ENCODE assay signal across 19 cellular contexts in genomic region chr16:71351558-71351901, GRCh38. TPM values are rescaled to one million over a fixed set of nuclear protein-coding genes. Genes with fewer than 3 reads are reported as not detected.
"Had no signal": no experiment of that assay in that cellular context is flagged by ENCODE, and none has a peak within 500 bp of the region (broad histone marks: within the 10 kb centered on the region; RNA-seq: fewer than 3 reads in every experiment).

No MANE protein-coding gene starts in this region.

- H3K4me3 ChIP-seq: dorsolateral prefrontal cortex, psoas muscle, spleen, tibial artery had no signal

- H3K9me3 Mint-ChIP-seq: activated naive CD4-positive, alpha-beta T cell treated with anti-CD3 and anti-CD28 coated beads, Interleukin-2, amount 10 ng/mL, durations not matched to agents 7 days and 5 days; activated T-helper 17 cell treated with anti-CD3 and anti-CD28 coated beads, Interleukin-2, amount 50 U/mL, for 72 hours; central memory CD8-positive, alpha-beta T cell; immature natural killer cell; nephron; stimulated activated memory B cell treated with anti-CD40 and anti-IgM and Interleukin-4, amounts not matched to agents 10 μg/mL and 1 μg/mL and 100 μg/mL, for 72 hours had no signal

- H3K27ac ChIP-seq: dorsolateral prefrontal cortex, psoas muscle, spleen, tibial artery had no signal

- H3K4me3 Mint-ChIP-seq: activated naive CD4-positive, alpha-beta T cell treated with anti-CD3 and anti-CD28 coated beads, Interleukin-2, amount 10 ng/mL, durations not matched to agents 7 days and 5 days; activated T-helper 17 cell treated with anti-CD3 and anti-CD28 coated beads, Interleukin-2, amount 50 U/mL, for 72 hours; central memory CD8-positive, alpha-beta T cell; immature natural killer cell; nephron; stimulated activated memory B cell treated with anti-CD40 and anti-IgM and Interleukin-4, amounts not matched to agents 10 μg/mL and 1 μg/mL and 100 μg/mL, for 72 hours had no signal

- H3K4me1 ChIP-seq: psoas muscle, spleen, tibial artery had no signal

- H3K4me1 Mint-ChIP-seq: activated naive CD4-positive, alpha-beta T cell treated with anti-CD3 and anti-CD28 coated beads, Interleukin-2, amount 10 ng/mL, durations not matched to agents 7 days and 5 days; activated T-helper 17 cell treated with anti-CD3 and anti-CD28 coated beads, Interleukin-2, amount 50 U/mL, for 72 hours; central memory CD8-positive, alpha-beta T cell; immature natural killer cell; nephron; stimulated activated memory B cell treated with anti-CD40 and anti-IgM and Interleukin-4, amounts not matched to agents 10 μg/mL and 1 μg/mL and 100 μg/mL, for 72 hours had no signal

- H3K27ac Mint-ChIP-seq: activated naive CD4-positive, alpha-beta T cell treated with anti-CD3 and anti-CD28 coated beads, Interleukin-2, amount 10 ng/mL, durations not matched to agents 7 days and 5 days; activated T-helper 17 cell treated with anti-CD3 and anti-CD28 coated beads, Interleukin-2, amount 50 U/mL, for 72 hours; immature natural killer cell; nephron; stimulated activated memory B cell treated with anti-CD40 and anti-IgM and Interleukin-4, amounts not matched to agents 10 μg/mL and 1 μg/mL and 100 μg/mL, for 72 hours had no signal

- ATAC-seq: activated T-helper 17 cell treated with anti-CD3 and anti-CD28 coated beads, Interleukin-2, amount 50 U/mL, for 72 hours; esophagus mucosa; left colon; psoas muscle; sciatic nerve; stimulated activated memory B cell treated with anti-CD40 and anti-IgM and Interleukin-4, amounts not matched to agents 10 μg/mL and 1 μg/mL and 100 μg/mL, for 72 hours had no signal

- H3K36me3 ChIP-seq: spleen, tibial artery had no signal

- DNase-seq: activated CD4-positive, alpha-beta T cell treated with anti-CD3 and anti-CD28 coated beads for 1 hour; activated CD4-positive, alpha-beta T cell treated with anti-CD3 and anti-CD28 coated beads, Interleukin-2, amount 50 U/mL, for 48 hours; activated naive CD4-positive, alpha-beta T cell treated with anti-CD3 and anti-CD28 coated beads, Interleukin-2, amount 10 ng/mL, durations not matched to agents 7 days and 5 days; glutamatergic neuron; immature natural killer cell; left colon; psoas muscle; spleen; stimulated activated CD4-positive, alpha-beta T cell treated with anti-CD3 and anti-CD28 coated beads, Interleukin-1b, Interleukin-23, amount 100 ng/mL, for 48 hours; T-helper 9 cell; tibial artery had no signal

- H3K9me3 ChIP-seq: psoas muscle, spleen, tibial artery had no signal

- H3K36me3 Mint-ChIP-seq: activated naive CD4-positive, alpha-beta T cell treated with anti-CD3 and anti-CD28 coated beads, Interleukin-2, amount 10 ng/mL, durations not matched to agents 7 days and 5 days; immature natural killer cell; stimulated activated memory B cell treated with anti-CD40 and anti-IgM and Interleukin-4, amounts not matched to agents 10 μg/mL and 1 μg/mL and 100 μg/mL, for 72 hours had no signal

- FAIRE-seq: endometrium had no signal

RNA-seq across cellular contexts. Expression of gene CALB2, which starts 7.0 kb away (rescaled TPM):
- total RNA-seq: activated T-helper 17 cell treated with anti-CD3 and anti-CD28 coated beads, Interleukin-2, amount 50 U/mL, for 72 hours; spleen had no signal
- polyA plus RNA-seq: immature natural killer cell had no signal
